20 cellular contexts compared by ENCODE assay signal in the genomic region with DNA sequence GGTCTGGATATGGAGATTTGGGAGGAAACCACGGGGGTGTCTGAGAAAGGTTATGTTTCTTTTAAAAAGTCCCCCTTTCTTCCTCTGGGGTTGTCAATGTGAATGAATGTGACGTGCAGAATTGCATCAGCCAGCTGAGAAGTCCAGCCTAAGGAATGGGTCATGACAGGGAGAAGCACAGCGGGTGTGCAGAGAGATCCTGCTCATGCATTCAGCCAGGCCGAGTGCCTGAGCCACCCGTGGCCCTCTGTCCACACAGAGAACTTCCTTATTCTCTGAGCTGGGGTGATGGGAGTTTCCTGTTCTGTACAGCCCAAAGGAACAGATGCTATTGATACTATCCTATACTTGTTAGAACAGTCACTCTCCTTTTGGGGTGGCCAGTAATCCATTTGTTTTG.
DNase-seq lines count a peak whose midpoint lies in the region; ATAC-seq and TF ChIP-seq lines count a peak whose summit lies in the region.
"Had no signal": no experiment of that assay in that cellular context is flagged by ENCODE, and none has a peak within 500 bp of the region (broad histone marks: within the 10 kb centered on the region; RNA-seq: fewer than 3 reads in every experiment).

No MANE protein-coding gene starts in this region.

- H3K9me3 Mint-ChIP-seq in CD14-positive monocyte: peaks cover 0 to 6% (median 0%) of the 10 kb centered on the region in 7 donors
- no peaks in the 10 kb centered on the region for H3K9me3 Mint-ChIP-seq in chondrocyte (ENCODE audit: low read depth)
- H3K9me3 Mint-ChIP-seq: activated B cell treated with CpG ODN at 0.5 μM for 24 hours; activated CD8-positive, alpha-beta T cell treated with anti-CD3 and anti-CD28 coated beads for 36 hours; activated naive CD4-positive, alpha-beta T cell treated with anti-CD3 and anti-CD28 coated beads, Interleukin-2, amount 50 U/mL, for 24 hours; activated T-cell treated with anti-CD3 and anti-CD28 coated beads, Interleukin-2, amount 50 U/mL, for 24 hours had no signal

- no peaks in the 10 kb centered on the region for H3K36me3 ChIP-seq in BE2C

- TF ChIP-seq CTCF in CD14-positive monocyte (IDR thresholded peaks at IDR 0.05) (no peak), chondrocyte (IDR thresholded peaks at IDR 0.05) (no peak), BE2C (IDR thresholded peaks at IDR 0.05; ENCODE audit: low read depth, low read length) (no peak)

- H3K36me3 Mint-ChIP-seq in CD14-positive monocyte (peaks cover 23 to 70% of the 10 kb centered on the region in 2 donors), chondrocyte (ENCODE audit: low read depth) (peaks cover 6% of the 10 kb centered on the region)

- H3K4me3 Mint-ChIP-seq in CD14-positive monocyte: no peak overlapping the region
- no peak overlapping the region for H3K4me3 Mint-ChIP-seq in chondrocyte (ENCODE audit: unreplicated experiment)
- H3K4me3 Mint-ChIP-seq: activated B cell treated with CpG ODN at 0.5 μM for 24 hours; activated CD8-positive, alpha-beta T cell treated with anti-CD3 and anti-CD28 coated beads for 36 hours; activated naive CD4-positive, alpha-beta T cell treated with anti-CD3 and anti-CD28 coated beads, Interleukin-2, amount 50 U/mL, for 24 hours; activated T-cell treated with anti-CD3 and anti-CD28 coated beads, Interleukin-2, amount 50 U/mL, for 24 hours had no signal

- no peaks in the 10 kb centered on the region for H3K4me1 ChIP-seq in BE2C

- no peak overlapping the region for H3K4me3 ChIP-seq in BE2C (ENCODE audit: low read depth, low read length)

- intact Hi-C loops in CD14-positive monocyte (cut with micrococcal nuclease): no loop called here

- no peaks in the 10 kb centered on the region for H3K27me3 ChIP-seq in BE2C

- H3K27me3 Mint-ChIP-seq in CD14-positive monocyte (ENCODE audit: low read depth in 3 of 3) (peaks cover 0 to 2% (median 0%) of the 10 kb centered on the region in 3 donors), chondrocyte (ENCODE audit: low read depth) (no peaks in the 10 kb centered on the region)
- H3K27me3 Mint-ChIP-seq: activated B cell treated with CpG ODN at 0.5 μM for 24 hours; activated CD8-positive, alpha-beta T cell treated with anti-CD3 and anti-CD28 coated beads for 36 hours; activated naive CD4-positive, alpha-beta T cell treated with anti-CD3 and anti-CD28 coated beads, Interleukin-2, amount 50 U/mL, for 24 hours; activated T-cell treated with anti-CD3 and anti-CD28 coated beads, Interleukin-2, amount 50 U/mL, for 24 hours had no signal

- no peaks in the 10 kb centered on the region for H3K9me3 ChIP-seq in BE2C

- H3K4me1 Mint-ChIP-seq in CD14-positive monocyte: peaks cover 10% of the 10 kb centered on the region
- peaks cover 5% of the 10 kb centered on the region for H3K4me1 Mint-ChIP-seq in chondrocyte (ENCODE audit: low read depth)
- H3K4me1 Mint-ChIP-seq: activated B cell treated with CpG ODN at 0.5 μM for 24 hours had no signal

- DNase-seq in CD14-positive monocyte (ENCODE audit: low spot score) (no peak), OCI-M1 (lab: John Stamatoyannopoulos, UW) (peak; percentile 16), chondrocyte (ENCODE audit: low spot score) (no peak), non-pigmented ciliary epithelial cell (ENCODE audit: low read depth) (peak; percentile 24), DMS 273 treated with DMSO at 0.1 percent for 48 hours (lab: John Stamatoyannopoulos, UW) (no peak), BE2C (no peak)
- DNase-seq: activated B cell treated with CpG ODN at 0.5 μM for 24 hours; activated CD8-positive, alpha-beta T cell treated with anti-CD3 and anti-CD28 coated beads for 36 hours; activated T-cell treated with anti-CD3 and anti-CD28 coated beads, Interleukin-2, amount 50 U/mL, for 24 hours; dermis blood vessel endothelial cell; DND-41; Karpas-422; kidney; NCI-H1417 treated with DMSO at 0.1 percent for 48 hours; NCI-H526; stimulated activated CD8-positive, alpha-beta memory T cell treated with anti-CD3 and anti-CD28 coated beads, Interleukin-4, amount 100 ng/mL, for 48 hours; T-helper 1 cell had no signal

- no peak for ATAC-seq in HG03378 (IDR thresholded peaks at IDR 0.05; ENCODE audit: unreplicated experiment)
- no peak for ATAC-seq in GM18867 (IDR thresholded peaks at IDR 0.05; ENCODE audit: unreplicated experiment)
- ATAC-seq: activated CD8-positive, alpha-beta T cell treated with anti-CD3 and anti-CD28 coated beads for 36 hours had no signal

- H3K27ac Mint-ChIP-seq in CD14-positive monocyte: peak overlapping the region in 6 of 7 donors; percentile 46 to 84 (median 70)
- peak overlapping the region; percentile 58 for H3K27ac Mint-ChIP-seq in chondrocyte (ENCODE audit: unreplicated experiment)
- H3K27ac Mint-ChIP-seq: activated B cell treated with CpG ODN at 0.5 μM for 24 hours; activated CD8-positive, alpha-beta T cell treated with anti-CD3 and anti-CD28 coated beads for 36 hours; activated naive CD4-positive, alpha-beta T cell treated with anti-CD3 and anti-CD28 coated beads, Interleukin-2, amount 50 U/mL, for 24 hours; activated T-cell treated with anti-CD3 and anti-CD28 coated beads, Interleukin-2, amount 50 U/mL, for 24 hours had no signal

Comparison
In these comparisons a context has a peak if more than half of its experiments do, and no peak if none do; other contexts are left out.
1. DNase-seq: peak in OCI-M1 (single experiment) and non-pigmented ciliary epithelial cell (single experiment); none in CD14-positive monocyte (single experiment), chondrocyte (single experiment), DMS 273 treated with DMSO at 0.1 percent for 48 hours (single experiment) and BE2C (single experiment).